Comparison of ENCODE assay signal across 1 cellular context in the genomic region with DNA sequence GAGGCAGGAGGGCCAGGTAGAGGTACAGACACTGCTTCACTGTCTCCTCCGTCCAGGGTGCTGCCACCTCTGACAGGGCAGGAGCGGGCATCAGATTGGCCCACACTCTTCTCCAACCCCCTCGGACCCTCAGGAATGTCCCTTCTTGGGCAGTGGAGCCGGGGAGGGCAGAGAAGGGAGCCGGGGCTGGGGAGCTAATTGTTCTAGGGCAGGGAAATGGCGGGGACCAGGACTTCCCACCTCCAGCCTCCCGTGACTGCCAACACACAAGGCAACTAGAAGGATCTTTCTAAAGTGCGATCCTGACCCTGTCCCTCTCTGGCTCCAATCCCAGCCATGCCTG.
TF ChIP-seq lines count a peak whose summit lies in the region.

No MANE protein-coding gene starts in this region.

TF ChIP-seq in GM12878, 131 proteins besides CTCF, POLR2A, EP300 and RAD21:
- 0 out of 2 replicates have a peak, but pooled peaks have one; percentile 16 for TF ChIP-seq POLR2AphosphoS5 (IDR thresholded peaks at IDR 0.05; ENCODE audit: low read length)
- TF ChIP-seq SUPT20H (IDR thresholded peaks at IDR 0.05; ENCODE audit: borderline replicate concordance, control insufficient read depth, low read depth, low read length): no peak
TF ChIP-seq in GM12878: peak in this region for 1.
